In the genomic region with DNA sequence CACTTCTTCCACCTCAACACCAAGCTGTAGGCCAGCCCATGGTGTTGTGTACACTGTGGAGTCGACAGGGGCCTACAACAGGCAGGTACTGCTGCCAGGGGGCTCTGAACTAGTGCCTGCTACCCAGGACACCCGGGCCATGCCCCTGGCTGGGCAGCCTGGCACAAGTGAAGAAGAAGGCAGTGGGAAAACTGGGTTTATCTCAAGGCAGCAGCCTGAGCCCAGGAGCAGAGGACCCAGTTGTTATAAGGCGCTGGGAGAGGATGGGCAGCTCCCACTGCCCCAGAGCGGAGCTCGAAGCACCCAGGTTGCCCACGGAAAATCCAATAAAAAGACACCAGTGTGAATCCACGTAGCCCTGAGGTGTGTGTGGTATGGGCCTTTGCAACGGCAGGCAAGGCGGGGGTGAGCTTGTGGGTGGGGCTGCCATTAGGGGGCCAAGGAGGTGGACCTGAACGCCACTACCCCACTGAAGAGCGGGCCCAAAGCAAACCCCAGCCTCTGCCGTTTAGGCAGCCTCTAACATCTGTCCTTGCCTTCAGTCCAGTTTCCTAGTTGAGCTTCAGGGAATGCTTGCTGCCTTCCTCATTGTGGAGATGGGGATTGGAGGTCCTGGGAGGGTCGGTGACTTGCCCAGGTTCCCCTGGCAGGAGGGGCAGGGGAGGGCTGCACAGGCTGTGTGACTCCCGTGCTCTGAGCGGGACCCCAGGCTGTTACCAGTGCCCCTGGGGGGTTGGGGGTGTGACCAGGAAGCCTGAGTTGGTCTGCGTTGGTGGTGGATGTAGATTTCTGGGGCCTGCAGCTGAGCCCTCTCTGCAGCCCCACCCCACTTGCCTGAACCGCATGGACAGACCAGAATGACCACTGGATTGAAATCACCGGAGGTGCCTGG, we compare ENCODE assay signal across 1 cellular context.
TF ChIP-seq lines count a peak whose summit lies in the region.

No MANE protein-coding gene starts in this region.

TF ChIP-seq in liver, 16 proteins besides CTCF, POLR2A, EP300 and RAD21 (continued from another document):
- TF ChIP-seq, protein P1, sequence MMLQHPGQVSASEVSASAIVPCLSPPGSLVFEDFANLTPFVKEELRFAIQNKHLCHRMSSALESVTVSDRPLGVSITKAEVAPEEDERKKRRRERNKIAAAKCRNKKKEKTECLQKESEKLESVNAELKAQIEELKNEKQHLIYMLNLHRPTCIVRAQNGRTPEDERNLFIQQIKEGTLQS (IDR thresholded peaks at IDR 0.05): no peak
- no peak for TF ChIP-seq FOXA2 (IDR thresholded peaks at IDR 0.05)
- no peak for TF ChIP-seq FOXA1 (IDR thresholded peaks at IDR 0.05)
- no peak for TF ChIP-seq YY1 (IDR thresholded peaks at IDR 0.05)
- TF ChIP-seq GABPA (IDR thresholded peaks at IDR 0.05 in 1 of 2, conservative IDR thresholded peaks at IDR 0.05 in 1 of 2): no peak
- no peak for TF ChIP-seq TAF1 (conservative IDR thresholded peaks at IDR 0.05)
- TF ChIP-seq, protein P2, sequence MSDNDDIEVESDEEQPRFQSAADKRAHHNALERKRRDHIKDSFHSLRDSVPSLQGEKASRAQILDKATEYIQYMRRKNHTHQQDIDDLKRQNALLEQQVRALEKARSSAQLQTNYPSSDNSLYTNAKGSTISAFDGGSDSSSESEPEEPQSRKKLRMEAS (IDR thresholded peaks at IDR 0.05): no peak
- no peak for TF ChIP-seq RXRA (IDR thresholded peaks at IDR 0.05)
- TF ChIP-seq HNF4A (conservative IDR thresholded peaks at IDR 0.05): no peak
- TF ChIP-seq, protein P3, sequence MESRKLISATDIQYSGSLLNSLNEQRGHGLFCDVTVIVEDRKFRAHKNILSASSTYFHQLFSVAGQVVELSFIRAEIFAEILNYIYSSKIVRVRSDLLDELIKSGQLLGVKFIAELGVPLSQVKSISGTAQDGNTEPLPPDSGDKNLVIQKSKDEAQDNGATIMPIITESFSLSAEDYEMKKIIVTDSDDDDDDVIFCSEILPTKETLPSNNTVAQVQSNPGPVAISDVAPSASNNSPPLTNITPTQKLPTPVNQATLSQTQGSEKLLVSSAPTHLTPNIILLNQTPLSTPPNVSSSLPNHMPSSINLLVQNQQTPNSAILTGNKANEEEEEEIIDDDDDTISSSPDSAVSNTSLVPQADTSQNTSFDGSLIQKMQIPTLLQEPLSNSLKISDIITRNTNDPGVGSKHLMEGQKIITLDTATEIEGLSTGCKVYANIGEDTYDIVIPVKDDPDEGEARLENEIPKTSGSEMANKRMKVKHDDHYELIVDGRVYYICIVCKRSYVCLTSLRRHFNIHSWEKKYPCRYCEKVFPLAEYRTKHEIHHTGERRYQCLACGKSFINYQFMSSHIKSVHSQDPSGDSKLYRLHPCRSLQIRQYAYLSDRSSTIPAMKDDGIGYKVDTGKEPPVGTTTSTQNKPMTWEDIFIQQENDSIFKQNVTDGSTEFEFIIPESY (IDR thresholded peaks at IDR 0.05): no peak
- no peak for TF ChIP-seq SP1 (IDR thresholded peaks at IDR 0.05)
- TF ChIP-seq, protein P4, sequence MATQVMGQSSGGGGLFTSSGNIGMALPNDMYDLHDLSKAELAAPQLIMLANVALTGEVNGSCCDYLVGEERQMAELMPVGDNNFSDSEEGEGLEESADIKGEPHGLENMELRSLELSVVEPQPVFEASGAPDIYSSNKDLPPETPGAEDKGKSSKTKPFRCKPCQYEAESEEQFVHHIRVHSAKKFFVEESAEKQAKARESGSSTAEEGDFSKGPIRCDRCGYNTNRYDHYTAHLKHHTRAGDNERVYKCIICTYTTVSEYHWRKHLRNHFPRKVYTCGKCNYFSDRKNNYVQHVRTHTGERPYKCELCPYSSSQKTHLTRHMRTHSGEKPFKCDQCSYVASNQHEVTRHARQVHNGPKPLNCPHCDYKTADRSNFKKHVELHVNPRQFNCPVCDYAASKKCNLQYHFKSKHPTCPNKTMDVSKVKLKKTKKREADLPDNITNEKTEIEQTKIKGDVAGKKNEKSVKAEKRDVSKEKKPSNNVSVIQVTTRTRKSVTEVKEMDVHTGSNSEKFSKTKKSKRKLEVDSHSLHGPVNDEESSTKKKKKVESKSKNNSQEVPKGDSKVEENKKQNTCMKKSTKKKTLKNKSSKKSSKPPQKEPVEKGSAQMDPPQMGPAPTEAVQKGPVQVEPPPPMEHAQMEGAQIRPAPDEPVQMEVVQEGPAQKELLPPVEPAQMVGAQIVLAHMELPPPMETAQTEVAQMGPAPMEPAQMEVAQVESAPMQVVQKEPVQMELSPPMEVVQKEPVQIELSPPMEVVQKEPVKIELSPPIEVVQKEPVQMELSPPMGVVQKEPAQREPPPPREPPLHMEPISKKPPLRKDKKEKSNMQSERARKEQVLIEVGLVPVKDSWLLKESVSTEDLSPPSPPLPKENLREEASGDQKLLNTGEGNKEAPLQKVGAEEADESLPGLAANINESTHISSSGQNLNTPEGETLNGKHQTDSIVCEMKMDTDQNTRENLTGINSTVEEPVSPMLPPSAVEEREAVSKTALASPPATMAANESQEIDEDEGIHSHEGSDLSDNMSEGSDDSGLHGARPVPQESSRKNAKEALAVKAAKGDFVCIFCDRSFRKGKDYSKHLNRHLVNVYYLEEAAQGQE (IDR thresholded peaks at IDR 0.05): no peak
- no peak for TF ChIP-seq NR2F2 (IDR thresholded peaks at IDR 0.05)
- TF ChIP-seq EGR1 (IDR thresholded peaks at IDR 0.05; ENCODE audit: low read depth in 2 of 2): no peak
